ENCODE assay signal across 9 cellular contexts in genomic region chr2:168211664-168212163, GRCh38. TPM values are rescaled to one million over a fixed set of nuclear protein-coding genes. Genes with fewer than 3 reads are reported as not detected.
DNase-seq lines count a peak whose midpoint lies in the region; ATAC-seq, FAIRE-seq and TF ChIP-seq lines count a peak whose summit lies in the region.
"Had no signal": no experiment of that assay in that cellular context is flagged by ENCODE, and none has a peak within 500 bp of the region (broad histone marks: within the 10 kb centered on the region; RNA-seq: fewer than 3 reads in every experiment).

No MANE protein-coding gene starts in this region.

- peak overlapping the region; percentile 53 for H3K9ac ChIP-seq in HepG2 (ENCODE audit: insufficient read depth, low read depth, low read length)
- no peak overlapping the region for H3K9ac ChIP-seq in OCI-LY3 (ENCODE audit: low read length)
- no peak overlapping the region for H3K9ac ChIP-seq in fibroblast of lung (ENCODE audit: insufficient read depth, low read length)

- TF ChIP-seq EP300 in HepG2 (IDR thresholded peaks at IDR 0.05; ENCODE audit: low read depth in 2 of 2, low read length in 2 of 2) (no peak), HepG2 (CRISPR knock-in tag; IDR thresholded peaks at IDR 0.05; ENCODE audit: borderline replicate concordance) (no peak), transverse colon (IDR thresholded peaks at IDR 0.05; ENCODE audit: low read depth) (no peak)

- TF ChIP-seq POLR2A in HepG2 (IDR thresholded peaks at IDR 0.05; ENCODE audit: insufficient read depth in 1 of 2, low read depth in 2 of 2, low read length in 2 of 2) (no peak), right lobe of liver (IDR thresholded peaks at IDR 0.05) (no peak), transverse colon (IDR thresholded peaks at IDR 0.05) (no peak), vagina (IDR thresholded peaks at IDR 0.05) (no peak)

- DNase-seq in HepG2 (ENCODE audit: low spot score) (no peak), right lobe of liver (no peak), fibroblast of lung (ENCODE audit: low read depth in 2 of 2) (peak in 1 of 2 donors; percentile 47), transverse colon (no peak), vagina (ENCODE audit: extremely low spot score in 2 of 2) (no peak), NCI-H2196 (lab: John Stamatoyannopoulos, UW; ENCODE audit: unreplicated experiment) (no peak)

- no peak for FAIRE-seq in HepG2 (lab: Jason Lieb, UNC)

- WGBS in HepG2 (ENCODE audit: low lambda C conversion rate), result 80% methylated on average over 5 of the region's 5 CpGs
- WGBS in right lobe of liver (ENCODE audit: insufficient coverage, low coverage, low lambda C conversion rate, missing lambda C conversion rate), result 53% methylated on average over 5 of the region's 5 CpGs
- WGBS in transverse colon (ENCODE audit: low coverage in 1 of 2), 2 donors, result 41 to 48% methylated on average over 5 of the region's 5 CpGs

- in situ Hi-C loops in HepG2 (cut with HindIII; ENCODE audit: extremely low pct_ligation_motif_present, low pct_unique_long_range_greater_than_20kb) (no loop called here), transverse colon (cut with MboI; ENCODE audit: low pct_ligation_motif_present in 1 of 4, low pct_unique_long_range_greater_than_20kb in 1 of 4, low sequenced_read_pairs in 3 of 4) (no loop called here)

- TF ChIP-seq CTCF in HepG2 (CRISPR knock-in tag; IDR thresholded peaks at IDR 0.05) (no peak), right lobe of liver (IDR thresholded peaks at IDR 0.05) (no peak), OCI-LY3 (IDR thresholded peaks at IDR 0.05; ENCODE audit: low read depth, low read length) (no peak), fibroblast of lung (conservative IDR thresholded peaks at IDR 0.05 in 1 of 2, IDR thresholded peaks at IDR 0.05 in 1 of 2; ENCODE audit: low read depth in 1 of 2, low read length in 2 of 2) (no peak), transverse colon (IDR thresholded peaks at IDR 0.05) (no peak), vagina (IDR thresholded peaks at IDR 0.05) (no peak)

- peak overlapping the region; percentile 49 for H3K27ac ChIP-seq in HepG2 (ENCODE audit: extremely low read length, insufficient read depth, low read length)
- H3K27ac ChIP-seq in right lobe of liver, result no peak overlapping the region
- H3K27ac ChIP-seq in OCI-LY3 (ENCODE audit: low read length), result 0 out of 2 replicates have a peak overlapping the region, but pooled peaks have one; percentile 6
- peak overlapping the region; percentile 67 for H3K27ac ChIP-seq in fibroblast of lung (ENCODE audit: insufficient read depth, low read length)
- peak overlapping the region in 3 of 4 donors; percentile 16 to 59 (median 46) for H3K27ac ChIP-seq in transverse colon
- no peak overlapping the region for H3K27ac ChIP-seq in vagina
- H3K27ac ChIP-seq: tibial nerve had no signal

- POLR2A ChIA-PET in HepG2 (lab: Yijun Ruan, JAX), result interaction anchor here (1.1 kb wide), 1 partner anchor 21 kb away, joined by 3 read pairs; no protein-coding TSS in a partner anchor

- H4K20me1 ChIP-seq in HepG2 (ENCODE audit: insufficient read depth, low read length) (no peaks in the 10 kb centered on the region), OCI-LY3 (ENCODE audit: insufficient read depth, low read length) (no peaks in the 10 kb centered on the region), fibroblast of lung (ENCODE audit: control insufficient read depth, extremely low read depth, insufficient read depth, low read length) (no peaks in the 10 kb centered on the region)

- H2AFZ ChIP-seq in HepG2 (ENCODE audit: low read length) (no peak overlapping the region), OCI-LY3 (ENCODE audit: low read depth, low read length) (no peak overlapping the region), fibroblast of lung (ENCODE audit: low read length) (no peak overlapping the region)

- H3K9me3 ChIP-seq in HepG2 (ENCODE audit: low read length) (no peaks in the 10 kb centered on the region), right lobe of liver (no peaks in the 10 kb centered on the region), OCI-LY3 (ENCODE audit: insufficient read depth, low read length) (no peaks in the 10 kb centered on the region), fibroblast of lung (ENCODE audit: control insufficient read depth, insufficient read depth, low read depth, low read length) (no peaks in the 10 kb centered on the region), transverse colon (no peaks in the 10 kb centered on the region), vagina (no peaks in the 10 kb centered on the region)
- H3K9me3 ChIP-seq: tibial nerve had no signal

- intact Hi-C loops in HepG2 (cut with micrococcal nuclease; ENCODE audit: unreplicated experiment), result loop anchor here (1.0 kb wide), 2 partner anchors 10 to 35 kb away; no protein-coding TSS in a partner anchor
- intact Hi-C loops in right lobe of liver (cut with DNase I), result no loop called here
- intact Hi-C loops in transverse colon (cut with DNase I; ENCODE audit: low total_unique reads), result no loop called here
- intact Hi-C loops in vagina (cut with DNase I), result no loop called here

- ATAC-seq in HepG2 (peak; percentile 63), right lobe of liver (no peak), HG02610 (IDR thresholded peaks at IDR 0.05; ENCODE audit: unreplicated experiment) (no peak)

- CTCF ChIA-PET in HepG2 (lab: Yijun Ruan, JAX; ENCODE audit: low intra/inter-chr PET ratio, low total read pairs), result no interaction called here

- peaks cover 26% of the 10 kb centered on the region for H3K79me2 ChIP-seq in HepG2 (ENCODE audit: insufficient read depth, low read length)
- H3K79me2 ChIP-seq in OCI-LY3 (ENCODE audit: low read length), result no peaks in the 10 kb centered on the region; the same call in 1 of the 2 replicates
- H3K79me2 ChIP-seq in fibroblast of lung (ENCODE audit: control insufficient read depth, insufficient read depth, low read length), result peaks cover 49% of the 10 kb centered on the region

- H3K4me2 ChIP-seq in HepG2 (ENCODE audit: low read depth, low read length), result peak overlapping the region; percentile 9; the same call in 1 of the 2 replicates
- H3K4me2 ChIP-seq in OCI-LY3 (ENCODE audit: low read length), result peak overlapping the region; percentile 64
- H3K4me2 ChIP-seq in fibroblast of lung (ENCODE audit: extremely low read depth, insufficient read depth, low read length), result peak overlapping the region; percentile 16

- H3K4me1 ChIP-seq in HepG2 (ENCODE audit: insufficient read depth, low read length) (peaks cover 58% of the 10 kb centered on the region), right lobe of liver (no peaks in the 10 kb centered on the region), OCI-LY3 (ENCODE audit: low read length) (peaks cover 38% of the 10 kb centered on the region), fibroblast of lung (ENCODE audit: control insufficient read depth, extremely low read depth, insufficient read depth, low read length) (peaks cover 33% of the 10 kb centered on the region), transverse colon (peaks cover 4 to 57% (median 35%) of the 10 kb centered on the region in 4 donors), vagina (peaks cover 12% of the 10 kb centered on the region)

- H3K27me3 ChIP-seq in HepG2 (ENCODE audit: control insufficient read depth in 1 of 2, insufficient read depth in 2 of 2, low read length in 2 of 2) (no peaks in the 10 kb centered on the region), right lobe of liver (no peaks in the 10 kb centered on the region), OCI-LY3 (ENCODE audit: low read depth, low read length) (no peaks in the 10 kb centered on the region), fibroblast of lung (ENCODE audit: control insufficient read depth, insufficient read depth, low read length) (no peaks in the 10 kb centered on the region), transverse colon (no peaks in the 10 kb centered on the region), vagina (no peaks in the 10 kb centered on the region)

- TSS peak; percentile 98 for BruUV-seq in HepG2 (replicated peaks; lab: Mats Ljungman, UMichigan)

- no peak for TF ChIP-seq RAD21 in HepG2 (CRISPR knock-in tag; IDR thresholded peaks at IDR 0.05)

- H3K36me3 ChIP-seq in HepG2 (replicated peaks in 1 of 2; ENCODE audit: control insufficient read depth in 1 of 2, insufficient read depth in 2 of 2, low read length in 2 of 2) (peaks cover 1 to 8% of the 10 kb centered on the region in 2 experiments; a peak in 2 of 5 replicates), right lobe of liver (no peaks in the 10 kb centered on the region), OCI-LY3 (replicated peaks; ENCODE audit: low read depth, low read length) (no peaks in the 10 kb centered on the region), fibroblast of lung (ENCODE audit: control insufficient read depth, insufficient read depth, low read length) (no peaks in the 10 kb centered on the region), transverse colon (no peaks in the 10 kb centered on the region), vagina (no peaks in the 10 kb centered on the region)
- H3K36me3 ChIP-seq: tibial nerve had no signal

- H3K4me3 ChIP-seq in HepG2 (replicated peaks in 1 of 3; ENCODE audit: insufficient read depth in 1 of 3, low read depth in 2 of 3, low read length in 3 of 3) (no peak overlapping the region), right lobe of liver (no peak overlapping the region), OCI-LY3 (ENCODE audit: low read length) (0 out of 2 replicates have a peak overlapping the region, but pooled peaks have one; percentile 62), fibroblast of lung (replicated peaks in 1 of 4; ENCODE audit: control extremely low read depth in 1 of 4, insufficient read depth in 1 of 4, low read depth in 3 of 4, low read length in 4 of 4) (no peak overlapping the region), transverse colon (no peak overlapping the region), vagina (no peak overlapping the region)

RNA-seq across cellular contexts. Expression of gene STK39, which starts 35.7 kb away (rescaled TPM):
- total RNA-seq in HepG2 (2016; rRNA removed; fragmentation: Illumina TruSeq; extraction: Trizol), result 27.3 and 27.5 TPM in 2 replicates
- total RNA-seq in HepG2 (2016; cell fraction: cytosol; rRNA removed; fragmentation: Illumina TruSeq; extraction: Trizol; ENCODE audit: low read depth), result 38.8 and 42.4 TPM in 2 replicates
- total RNA-seq in HepG2 (2016; cell fraction: insoluble cytoplasmic fraction; rRNA removed; fragmentation: Illumina TruSeq; extraction: Trizol), result 26.6 and 28.7 TPM in 2 replicates
- 34.3 and 39.4 TPM in 2 replicates for total RNA-seq in HepG2 (2016; cell fraction: membrane; rRNA removed; fragmentation: Illumina TruSeq; extraction: Trizol)
- total RNA-seq in HepG2 (2016; cell fraction: nucleus; rRNA removed; fragmentation: Illumina TruSeq; extraction: Trizol), result 28.1 and 30.8 TPM in 2 replicates
- 34.7 and 38.4 TPM in 2 replicates for polyA plus RNA-seq in HepG2 (2011; rRNA removed)
- 19.6 and 35.4 TPM in 2 replicates for polyA plus RNA-seq in HepG2 (2011; cell fraction: cytosol; rRNA removed)
- 15.4 and 20.0 TPM in 2 replicates for polyA plus RNA-seq in HepG2 (2011; cell fraction: nucleus; rRNA removed)
- polyA plus RNA-seq in HepG2 (2012), result 37.9 and 40.1 TPM in 2 replicates
- polyA plus RNA-seq in HepG2 (2016; cell fraction: cytosol; fragmentation: Illumina TruSeq; extraction: Trizol; ENCODE audit: low read depth), result 23.2 and 23.9 TPM in 2 replicates
- polyA plus RNA-seq in HepG2 (2016; cell fraction: insoluble cytoplasmic fraction; fragmentation: Illumina TruSeq; extraction: Trizol; ENCODE audit: low read depth), result 39.3 and 39.7 TPM in 2 replicates
- 33.8 and 36.7 TPM in 2 replicates for polyA plus RNA-seq in HepG2 (2016; cell fraction: membrane; fragmentation: Illumina TruSeq; extraction: Trizol; ENCODE audit: low read depth)
- 24.8 and 27.7 TPM in 2 replicates for polyA plus RNA-seq in HepG2 (2016; cell fraction: nucleus; fragmentation: Illumina TruSeq; extraction: Trizol; ENCODE audit: insufficient read depth, low read depth)
- 2.6 and 29.6 TPM in 2 replicates for polyA minus RNA-seq in HepG2 (2011; rRNA and poly(A)+ RNA removed; ENCODE audit: low replicate concordance)
- 29.1 and 30.6 TPM in 2 replicates for polyA minus RNA-seq in HepG2 (2011; cell fraction: cytosol; rRNA and poly(A)+ RNA removed)
- polyA minus RNA-seq in HepG2 (2011; cell fraction: nucleus; rRNA and poly(A)+ RNA removed), result 93.1 and 93.4 TPM in 2 replicates
- total RNA-seq in right lobe of liver, result 1 to 10 TPM in 1 of 6 experiments, under 1 TPM in 5; 0.29 to 1.2 (median 0.60) TPM
- total RNA-seq in fibroblast of lung, result 14.4 and 16.7 TPM in 2 replicates
- polyA plus RNA-seq in fibroblast of lung, result 30.1 and 51.7 TPM in 2 replicates
- polyA plus RNA-seq in fibroblast of lung (2012), result 24.5 and 41.4 TPM in 2 replicates
- 1.6 and 9.2 TPM in 2 replicates for polyA minus RNA-seq in fibroblast of lung (ENCODE audit: low replicate concordance)
- total RNA-seq in transverse colon, result 10 to 100 TPM; 30.6 to 46.1 (median 36.7) TPM
- total RNA-seq in vagina, result 15.5 TPM

Comparison
In these comparisons a context has a peak if more than half of its experiments do, and no peak if none do; other contexts are left out.
1. H3K27ac ChIP-seq: peak in HepG2 (single experiment), OCI-LY3 (single experiment), fibroblast of lung (single experiment) and transverse colon (3 of 4); none in right lobe of liver (0 of 3) and vagina (single experiment).
2. H3K4me2 ChIP-seq: peak in every context shown above with its lines; median percentile 64 in OCI-LY3; 16 in fibroblast of lung; 9 in HepG2.